ENCODE assay signal across 1 cellular context in genomic region chr12:6423267-6424007, GRCh38.
A peak's percentile ranks its signal among the peaks of the same experiment; 100 is the strongest.
TF ChIP-seq lines count a peak whose summit lies in the region.

No MANE protein-coding gene starts in this region.

TF ChIP-seq in HepG2, 621 proteins besides CTCF, POLR2A, EP300 and RAD21 (continued from another document and continues in another):
- TF ChIP-seq ZHX1 (CRISPR knock-in tag; IDR thresholded peaks at IDR 0.05; ENCODE audit: low read depth) (peak; percentile 48; the same call in 1 of the 2 replicates), ZNF883 (CRISPR knock-in tag; IDR thresholded peaks at IDR 0.05; ENCODE audit: not compliant biosample characterization) (peak; percentile 20), ZNF235 (CRISPR knock-in tag; IDR thresholded peaks at IDR 0.05; ENCODE audit: borderline replicate concordance) (no peak), ZNF431 (CRISPR knock-in tag; IDR thresholded peaks at IDR 0.05; ENCODE audit: borderline replicate concordance, low read depth) (no peak), PRPF4 (IDR thresholded peaks at IDR 0.05; ENCODE audit: low read depth, low read length, poor library complexity, severe bottlenecking) (no peak), FOXP1 (IDR thresholded peaks at IDR 0.05) (no peak), FOXP1 (CRISPR knock-in tag; IDR thresholded peaks at IDR 0.05) (no peak), AGO1 (IDR thresholded peaks at IDR 0.05; ENCODE audit: low read depth, low read length, poor library complexity, severe bottlenecking) (no peak), ZNF382 (CRISPR knock-in tag; IDR thresholded peaks at IDR 0.05; ENCODE audit: borderline replicate concordance) (no peak), MBNL3 (CRISPR knock-in tag; conservative IDR thresholded peaks at IDR 0.05) (no peak), PBX2 (CRISPR knock-in tag; IDR thresholded peaks at IDR 0.05) (no peak), FOSL1 (CRISPR knock-in tag; IDR thresholded peaks at IDR 0.05; ENCODE audit: borderline replicate concordance) (no peak), ZNF710 (CRISPR knock-in tag; IDR thresholded peaks at IDR 0.05; ENCODE audit: borderline replicate concordance) (no peak), ZNF646 (CRISPR knock-in tag; IDR thresholded peaks at IDR 0.05) (no peak), ZNF18 (CRISPR knock-in tag; IDR thresholded peaks at IDR 0.05; ENCODE audit: insufficient replicate concordance) (no peak), HNF1A (IDR thresholded peaks at IDR 0.05; ENCODE audit: low read depth) (no peak), HNF1A (CRISPR knock-in tag; IDR thresholded peaks at IDR 0.05; ENCODE audit: borderline replicate concordance) (no peak), IKZF4 (CRISPR knock-in tag; IDR thresholded peaks at IDR 0.05; ENCODE audit: borderline replicate concordance, low read depth, not compliant biosample characterization) (no peak), ZNF619 (CRISPR knock-in tag; IDR thresholded peaks at IDR 0.05) (no peak), ZNF253 (CRISPR knock-in tag; IDR thresholded peaks at IDR 0.05; ENCODE audit: borderline replicate concordance) (no peak), KLF16 (CRISPR knock-in tag; IDR thresholded peaks at IDR 0.05) (no peak), SSRP1 (CRISPR knock-in tag; IDR thresholded peaks at IDR 0.05) (no peak), ZNF563 (CRISPR knock-in tag; IDR thresholded peaks at IDR 0.05) (no peak), E2F1 (CRISPR knock-in tag; IDR thresholded peaks at IDR 0.05) (no peak), ZNF275 (CRISPR knock-in tag; IDR thresholded peaks at IDR 0.05; ENCODE audit: borderline replicate concordance) (no peak), MYNN (CRISPR knock-in tag; IDR thresholded peaks at IDR 0.05; ENCODE audit: low read depth) (no peak), TCF7 (IDR thresholded peaks at IDR 0.05; ENCODE audit: low read depth) (no peak), CENPT (CRISPR knock-in tag; IDR thresholded peaks at IDR 0.05; ENCODE audit: low read depth) (no peak), KLF13 (CRISPR knock-in tag; IDR thresholded peaks at IDR 0.05) (no peak), ZNF225 (CRISPR knock-in tag; IDR thresholded peaks at IDR 0.05) (no peak), ASH2L (IDR thresholded peaks at IDR 0.05; ENCODE audit: insufficient read length, low read depth, low read length) (no peak), NFIB (CRISPR knock-in tag; IDR thresholded peaks at IDR 0.05; ENCODE audit: borderline replicate concordance) (no peak), ZNF124 (CRISPR knock-in tag; IDR thresholded peaks at IDR 0.05) (no peak), TMF1 (CRISPR knock-in tag; IDR thresholded peaks at IDR 0.05; ENCODE audit: low read depth) (no peak), PATZ1 (CRISPR knock-in tag; IDR thresholded peaks at IDR 0.05) (no peak)
